In the genomic region with DNA sequence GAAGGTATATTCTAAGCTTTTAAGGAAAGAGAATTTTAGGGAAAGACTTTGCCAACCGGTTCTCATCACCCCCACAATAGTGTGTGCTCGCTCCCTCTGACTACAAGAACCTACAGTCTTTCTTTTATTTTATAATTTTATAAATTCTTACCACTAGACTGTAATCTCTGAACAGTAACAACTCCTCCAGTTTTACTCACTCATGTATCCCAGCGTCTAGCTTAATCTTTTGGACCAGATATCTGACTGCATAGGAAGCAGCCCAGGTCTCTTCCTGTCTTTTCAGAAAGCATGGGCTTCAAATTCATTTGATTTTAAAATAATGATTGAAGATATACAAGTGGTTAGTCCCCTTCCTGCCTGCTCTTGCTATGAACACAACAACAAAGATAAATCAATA, we compare ENCODE assay signal across 28 cellular contexts. TPM values are rescaled to one million over a fixed set of nuclear protein-coding genes. Genes with fewer than 3 reads are reported as not detected.
DNase-seq lines count a peak whose midpoint lies in the region; ATAC-seq and TF ChIP-seq lines count a peak whose summit lies in the region.
"Had no signal": no experiment of that assay in that cellular context is flagged by ENCODE, and none has a peak within 500 bp of the region (broad histone marks: within the 10 kb centered on the region; RNA-seq: fewer than 3 reads in every experiment).

No MANE protein-coding gene starts in this region.

- no peak for TF ChIP-seq POLR2A in sigmoid colon (IDR thresholded peaks at IDR 0.05)

- H3K9me3 ChIP-seq in psoas muscle (no peaks in the 10 kb centered on the region), sigmoid colon (no peaks in the 10 kb centered on the region)
- H3K9me3 ChIP-seq: BLaER1 treated with 17β-estradiol and CSF1 and Interleukin-3, amounts not matched to agents 10 nM and 100 nM; esophagus muscularis mucosa; gastroesophageal sphincter; thoracic aorta had no signal

- TF ChIP-seq EP300 in sigmoid colon (IDR thresholded peaks at IDR 0.05), result no peak

- H3K27ac ChIP-seq in psoas muscle, result no peak overlapping the region
- H3K27ac ChIP-seq in sigmoid colon, result no peak overlapping the region
- H3K27ac ChIP-seq: BLaER1 treated with 17β-estradiol and CSF1 and Interleukin-3, amounts not matched to agents 10 nM and 100 nM; esophagus muscularis mucosa; gastroesophageal sphincter; SK-N-MC; thoracic aorta had no signal

- H3K4me1 ChIP-seq in psoas muscle (peaks cover 15% of the 10 kb centered on the region), sigmoid colon (no peaks in the 10 kb centered on the region)
- H3K4me1 ChIP-seq: esophagus muscularis mucosa, gastroesophageal sphincter had no signal

- H3K36me3 Mint-ChIP-seq in activated naive CD8-positive, alpha-beta T cell treated with anti-CD3 and anti-CD28 coated beads, Interleukin-2, amount 50 U/mL, for 24 hours (ENCODE audit: low read depth), result no peaks in the 10 kb centered on the region
- H3K36me3 Mint-ChIP-seq: brain had no signal

- no peaks in the 10 kb centered on the region for H3K36me3 ChIP-seq in psoas muscle (ENCODE audit: insufficient read depth in 1 of 2, low read depth in 1 of 2)
- H3K36me3 ChIP-seq in sigmoid colon, result no peaks in the 10 kb centered on the region
- H3K36me3 ChIP-seq: BLaER1 treated with 17β-estradiol and CSF1 and Interleukin-3, amounts not matched to agents 10 nM and 100 nM; esophagus muscularis mucosa; gastroesophageal sphincter; thoracic aorta had no signal

- ATAC-seq in GM18519 (IDR thresholded peaks at IDR 0.05; ENCODE audit: low FRiP score, unreplicated experiment) (peak; percentile 0), GM21367 (IDR thresholded peaks at IDR 0.05; ENCODE audit: unreplicated experiment) (peak; percentile 3), HG03432 (IDR thresholded peaks at IDR 0.05; ENCODE audit: unreplicated experiment) (peak; percentile 5), psoas muscle (no peak)
- no peak for ATAC-seq in activated naive CD8-positive, alpha-beta T cell treated with anti-CD3 and anti-CD28 coated beads, Interleukin-2, amount 50 U/mL, for 24 hours
- ATAC-seq: gastroesophageal sphincter, right cardiac atrium had no signal

- no peaks in the 10 kb centered on the region for H3K27me3 Mint-ChIP-seq in activated naive CD8-positive, alpha-beta T cell treated with anti-CD3 and anti-CD28 coated beads, Interleukin-2, amount 50 U/mL, for 24 hours
- H3K27me3 Mint-ChIP-seq: activated naive CD8-positive, alpha-beta T cell treated with anti-CD3 and anti-CD28 coated beads, Interleukin-2, amount 10 ng/mL, durations not matched to agents 7 days and 5 days; brain had no signal

- no peak for DNase-seq in activated naive CD8-positive, alpha-beta T cell treated with anti-CD3 and anti-CD28 coated beads, Interleukin-2, amount 50 U/mL, for 24 hours
- DNase-seq in islet precursor cell (no peak), psoas muscle (no peak), sigmoid colon (no peak), mucosa of gallbladder (ENCODE audit: low spot score) (no peak)
- DNase-seq: ACHN; activated CD4-positive, alpha-beta T cell treated with anti-CD3 and anti-CD28 coated beads for 1 hour; activated naive CD8-positive, alpha-beta T cell treated with anti-CD3 and anti-CD28 coated beads, Interleukin-2, amount 10 ng/mL, durations not matched to agents 7 days and 5 days; effector memory CD4-positive, alpha-beta T cell; Karpas-422; kidney; mammary epithelial cell; NCI-H2081 treated with DMSO at 0.1 percent for 48 hours; NCI-H510A; right cardiac atrium; RPMI8226; stimulated activated CD4-positive, alpha-beta T cell treated with anti-CD3 and anti-CD28 coated beads, Interleukin-15, amount 100 ng/mL, for 24 hours; T-helper 9 cell had no signal

- no peak overlapping the region for H3K4me3 Mint-ChIP-seq in activated naive CD8-positive, alpha-beta T cell treated with anti-CD3 and anti-CD28 coated beads, Interleukin-2, amount 50 U/mL, for 24 hours
- H3K4me3 Mint-ChIP-seq: activated naive CD8-positive, alpha-beta T cell treated with anti-CD3 and anti-CD28 coated beads, Interleukin-2, amount 10 ng/mL, durations not matched to agents 7 days and 5 days; activated T-helper 1 cell treated with anti-CD3 and anti-CD28 coated beads, Interleukin-12 subunit alpha, Interleukin-12 subunit beta, Interleukin-2, Interleukin-4 antibody, amounts not matched to agents 30 ng/mL and 10 ng/mL and 1 ng/mL, durations not matched to agents 14 hours and 24 hours and 36 hours; brain had no signal

- H3K4me3 ChIP-seq in psoas muscle (no peak overlapping the region), sigmoid colon (no peak overlapping the region)
- H3K4me3 ChIP-seq: BLaER1 treated with 17β-estradiol and CSF1 and Interleukin-3, amounts not matched to agents 10 nM and 100 nM; esophagus muscularis mucosa; gastroesophageal sphincter; SK-N-MC; thoracic aorta had no signal

- TF ChIP-seq CTCF in psoas muscle (IDR thresholded peaks at IDR 0.05) (no peak), sigmoid colon (IDR thresholded peaks at IDR 0.05) (no peak)

- H3K4me1 Mint-ChIP-seq in activated naive CD8-positive, alpha-beta T cell treated with anti-CD3 and anti-CD28 coated beads, Interleukin-2, amount 50 U/mL, for 24 hours, result peaks cover 46% of the 10 kb centered on the region
- H3K4me1 Mint-ChIP-seq: brain had no signal

- peak overlapping the region; percentile 28 for H3K27ac Mint-ChIP-seq in activated naive CD8-positive, alpha-beta T cell treated with anti-CD3 and anti-CD28 coated beads, Interleukin-2, amount 50 U/mL, for 24 hours
- H3K27ac Mint-ChIP-seq: activated naive CD8-positive, alpha-beta T cell treated with anti-CD3 and anti-CD28 coated beads, Interleukin-2, amount 10 ng/mL, durations not matched to agents 7 days and 5 days; activated T-helper 1 cell treated with anti-CD3 and anti-CD28 coated beads, Interleukin-12 subunit alpha, Interleukin-12 subunit beta, Interleukin-2, Interleukin-4 antibody, amounts not matched to agents 30 ng/mL and 10 ng/mL and 1 ng/mL, durations not matched to agents 14 hours and 24 hours and 36 hours; brain had no signal

- H3K9me3 Mint-ChIP-seq in activated naive CD8-positive, alpha-beta T cell treated with anti-CD3 and anti-CD28 coated beads, Interleukin-2, amount 50 U/mL, for 24 hours, result no peaks in the 10 kb centered on the region
- H3K9me3 Mint-ChIP-seq: brain had no signal

- WGBS in psoas muscle, 3 donors, result 77 to 83% (median 79%) methylated on average over 3 of the region's 3 CpGs
- WGBS in sigmoid colon, 2 donors, result 81 to 87% methylated on average over 3 of the region's 3 CpGs

- intact Hi-C loops in psoas muscle (cut with DNase I), result loop anchor here in 1 of 2 donors (5.0 kb wide), 1 partner anchor 256 kb away; no protein-coding TSS in a partner anchor
- intact Hi-C loops in sigmoid colon (cut with DNase I), result no loop called here

- H3K27me3 ChIP-seq in psoas muscle (ENCODE audit: insufficient read depth in 3 of 3, low read length in 2 of 3) (no peaks in the 10 kb centered on the region), sigmoid colon (no peaks in the 10 kb centered on the region)
- H3K27me3 ChIP-seq: BLaER1 treated with 17β-estradiol and CSF1 and Interleukin-3, amounts not matched to agents 10 nM and 100 nM; esophagus muscularis mucosa; gastroesophageal sphincter had no signal

RNA-seq across cellular contexts. Expression of a gene that starts 19.0 kb away (rescaled TPM):
- total RNA-seq in psoas muscle, result 10 to 100 TPM in 2 of 4 donors, 1 to 10 TPM in 2; 5.2 to 15.5 (median 9.3) TPM
- 1 to 10 TPM; 4.7 to 6.1 (median 4.8) TPM for polyA plus RNA-seq in psoas muscle
- total RNA-seq in sigmoid colon, result 10 to 100 TPM; 11.4 to 19.9 (median 15.7) TPM
- 1 to 10 TPM; 2.5 to 4.1 (median 3.6) TPM for polyA plus RNA-seq in sigmoid colon
- total RNA-seq in mucosa of gallbladder, result 9.2 TPM

Comparison
In these comparisons a context has a peak if more than half of its experiments do, and no peak if none do; other contexts are left out.
1. ATAC-seq: peak in GM18519 (single experiment), GM21367 (single experiment) and HG03432 (single experiment); none in activated naive CD8-positive, alpha-beta T cell treated with anti-CD3 and anti-CD28 coated beads, Interleukin-2, amount 50 U/mL, for 24 hours (single experiment) and psoas muscle (0 of 4).